11 cellular contexts compared by ENCODE assay signal in the genomic region with DNA sequence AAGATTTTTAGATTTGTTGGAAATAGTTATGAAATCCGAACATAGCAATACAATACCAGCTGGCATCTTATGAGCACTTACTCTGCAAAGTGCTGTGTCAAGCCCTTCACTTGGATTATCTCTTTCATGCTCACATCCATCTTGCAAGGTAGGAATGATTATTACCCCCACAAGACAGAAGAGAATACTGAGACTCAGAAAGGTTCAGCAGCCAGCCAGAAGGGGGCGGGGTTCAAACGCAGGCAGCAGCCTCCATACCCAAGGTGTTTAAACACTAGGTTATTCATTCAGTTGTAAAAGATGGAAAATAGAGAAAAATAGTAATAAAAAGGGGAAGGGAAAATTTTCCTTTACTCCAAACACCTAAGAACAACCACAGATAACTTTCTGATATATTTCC.
DNase-seq lines count a peak whose midpoint lies in the region; ATAC-seq and TF ChIP-seq lines count a peak whose summit lies in the region.
"Had no signal": no experiment of that assay in that cellular context is flagged by ENCODE, and none has a peak within 500 bp of the region (broad histone marks: within the 10 kb centered on the region; RNA-seq: fewer than 3 reads in every experiment).

No MANE protein-coding gene starts in this region.

- no peaks in the 10 kb centered on the region for H3K36me3 Mint-ChIP-seq in neural progenitor cell
- H3K36me3 Mint-ChIP-seq: naive B cell had no signal

- H3K4me3 Mint-ChIP-seq in neural progenitor cell = no peak overlapping the region
- H3K4me3 Mint-ChIP-seq: naive B cell had no signal

- H3K27ac ChIP-seq in adrenal gland (peak overlapping the region in 4 of 5 donors; percentile 5 to 40 (median 22)), neural progenitor cell (no peak overlapping the region)
- H3K27ac ChIP-seq: BLaER1 had no signal

- H3K36me3 ChIP-seq in adrenal gland (replicated peaks in 1 of 2) = no peaks in the 10 kb centered on the region
- H3K36me3 ChIP-seq in neural progenitor cell = no peaks in the 10 kb centered on the region
- H3K36me3 ChIP-seq: BLaER1 had no signal

- no peaks in the 10 kb centered on the region for H4K20me1 ChIP-seq in neural progenitor cell (ENCODE audit: low read depth)
- H4K20me1 ChIP-seq: BLaER1 had no signal

- H3K27me3 Mint-ChIP-seq in neural progenitor cell (ENCODE audit: insufficient read depth, low read depth) = peaks cover 2% of the 10 kb centered on the region

- H3K79me2 ChIP-seq in neural progenitor cell (ENCODE audit: low read depth) = no peaks in the 10 kb centered on the region

- H3K27ac Mint-ChIP-seq in neural progenitor cell = no peak overlapping the region
- H3K27ac Mint-ChIP-seq: naive B cell had no signal

- no peak overlapping the region for H3K4me2 ChIP-seq in neural progenitor cell
- H3K4me2 ChIP-seq: BLaER1 had no signal

- peaks cover 13% of the 10 kb centered on the region for H3K4me1 Mint-ChIP-seq in neural progenitor cell
- H3K4me1 Mint-ChIP-seq: naive B cell had no signal

- 60 to 79% (median 73%) methylated on average over 3 of the region's 3 CpGs for WGBS in adrenal gland, 4 donors

- H3K9ac ChIP-seq in neural progenitor cell = no peak overlapping the region
- H3K9ac ChIP-seq: BLaER1 had no signal

- H2AFZ ChIP-seq in neural progenitor cell (replicated peaks) = no peak overlapping the region

- H3K4me1 ChIP-seq in adrenal gland (replicated peaks in 1 of 2) (peaks cover 36 to 40% of the 10 kb centered on the region in 2 donors), neural progenitor cell (peaks cover 12% of the 10 kb centered on the region)

- H3K27me3 ChIP-seq in adrenal gland (no peaks in the 10 kb centered on the region), neural progenitor cell (no peaks in the 10 kb centered on the region)
- H3K27me3 ChIP-seq: BLaER1 had no signal

- intact Hi-C loops in adrenal gland (cut with DNase I) = no loop called here

- DNase-seq in activated CD4-positive, alpha-beta T cell treated with anti-CD3 and anti-CD28 coated beads for 48 hours = peak; percentile 27
- DNase-seq in activated CD4-positive, alpha-beta T cell treated with anti-CD3 and anti-CD28 coated beads, Interleukin-2, amount 50 U/mL, for 1 hour = no peak
- DNase-seq in adrenal gland = no peak
- DNase-seq in neural progenitor cell (ENCODE audit: low spot score) = no peak
- no peak for DNase-seq in occipital lobe (lab: John Stamatoyannopoulos, UW)
- DNase-seq: effector CD4-positive, alpha-beta T cell; naive B cell had no signal

- TF ChIP-seq CTCF in adrenal gland (IDR thresholded peaks at IDR 0.05) (no peak), neural progenitor cell (IDR thresholded peaks at IDR 0.05) (peak; percentile 65)

- peaks cover 13% of the 10 kb centered on the region for H3F3A ChIP-seq in neural progenitor cell (ENCODE audit: low read depth)

- TF ChIP-seq POLR2A in adrenal gland (IDR thresholded peaks at IDR 0.05) (no peak), GM18505 (IDR thresholded peaks at IDR 0.05; ENCODE audit: borderline replicate concordance, extremely low read depth, insufficient read depth, insufficient read length) (no peak)

- no peaks in the 10 kb centered on the region for H3K9me3 ChIP-seq in adrenal gland (replicated peaks in 1 of 3)
- no peaks in the 10 kb centered on the region for H3K9me3 ChIP-seq in neural progenitor cell (ENCODE audit: low read depth)
- H3K9me3 ChIP-seq: BLaER1 had no signal

- no peak overlapping the region for H3K4me3 ChIP-seq in adrenal gland
- H3K4me3 ChIP-seq in neural progenitor cell = no peak overlapping the region
- H3K4me3 ChIP-seq: BLaER1 had no signal

- no peaks in the 10 kb centered on the region for H3K9me3 Mint-ChIP-seq in neural progenitor cell

- ATAC-seq in HG03175 (IDR thresholded peaks at IDR 0.05; ENCODE audit: unreplicated experiment) = peak; percentile 50
- no peak for ATAC-seq in HG02840 (IDR thresholded peaks at IDR 0.05; ENCODE audit: low FRiP score, unreplicated experiment)
- no peak for ATAC-seq in GM18505 (IDR thresholded peaks at IDR 0.05; ENCODE audit: unreplicated experiment)
